Comparison of ENCODE assay signal across 8 cellular contexts in the genomic region with DNA sequence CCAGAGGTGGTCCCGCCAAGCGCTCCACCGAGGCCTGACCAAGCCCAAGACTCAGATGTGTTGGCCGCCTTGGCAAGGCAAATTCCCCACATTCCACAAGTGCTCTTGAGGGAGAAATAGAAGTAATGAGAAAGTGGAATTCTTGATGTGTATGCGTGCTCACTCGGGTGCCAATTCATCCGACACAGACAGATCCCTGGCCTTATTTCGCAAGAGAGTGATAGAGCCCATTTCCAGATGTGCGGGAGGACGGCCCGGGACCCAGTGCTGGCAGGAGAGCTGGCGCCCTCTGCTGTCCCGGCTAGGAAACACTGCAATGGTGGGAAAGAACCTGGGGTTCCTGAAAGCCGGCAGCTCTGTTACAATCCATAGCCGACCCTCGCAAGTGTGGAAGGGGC.
DNase-seq lines count a peak whose midpoint lies in the region; ATAC-seq and TF ChIP-seq lines count a peak whose summit lies in the region.

No MANE protein-coding gene starts in this region.

- no peak overlapping the region for H3K4me3 Mint-ChIP-seq in activated naive CD4-positive, alpha-beta T cell treated with anti-CD3 and anti-CD28 coated beads for 36 hours

- DNase-seq in GDM1 (lab: John Stamatoyannopoulos, UW) (peak; percentile 50), KG1 (lab: John Stamatoyannopoulos, UW) (peak; percentile 14), SK-N-DZ (ENCODE audit: low spot score) (peak; percentile 74), Right ventricle myocardium inferior (ENCODE audit: missing footprints) (peak; percentile 95), pons (ENCODE audit: low spot score) (peak; percentile 77), transverse colon (peak; percentile 85)
- DNase-seq in activated naive CD4-positive, alpha-beta T cell treated with anti-CD3 and anti-CD28 coated beads for 36 hours, result peak; percentile 83

- H3K9me3 ChIP-seq in transverse colon, result no peaks in the 10 kb centered on the region

- in situ Hi-C loops in transverse colon (cut with MboI; ENCODE audit: low pct_ligation_motif_present in 1 of 4, low pct_unique_long_range_greater_than_20kb in 1 of 4, low sequenced_read_pairs in 3 of 4), result loop anchor here in 3 of 4 donors (5.0 to 25.0 kb wide), 3 partner anchors 372 to 384 kb away; no protein-coding TSS in a partner anchor

- peak overlapping the region; percentile 41 to 83 (median 72) for H3K27ac ChIP-seq in transverse colon

- TF ChIP-seq POLR2A in transverse colon (IDR thresholded peaks at IDR 0.05), result no peak

- ATAC-seq in Right ventricle myocardium inferior (peak; percentile 87), HG03354 (IDR thresholded peaks at IDR 0.05; ENCODE audit: poor library complexity, severe bottlenecking, unreplicated experiment) (no peak)

- peak overlapping the region in 1 of 4 donors; percentile 13 for H3K4me3 ChIP-seq in transverse colon

- H3K27ac Mint-ChIP-seq in activated naive CD4-positive, alpha-beta T cell treated with anti-CD3 and anti-CD28 coated beads for 36 hours, result no peak overlapping the region

- no peak for TF ChIP-seq EP300 in transverse colon (IDR thresholded peaks at IDR 0.05; ENCODE audit: low read depth)

- WGBS in transverse colon (ENCODE audit: low coverage in 1 of 2), 2 donors, result 24 to 30% methylated on average over 8 to 16 of the region's 16 CpGs

- H3K4me1 Mint-ChIP-seq in activated naive CD4-positive, alpha-beta T cell treated with anti-CD3 and anti-CD28 coated beads for 36 hours (ENCODE audit: low read depth), result peaks cover 18% of the 10 kb centered on the region

- peaks cover 2% of the 10 kb centered on the region for H3K36me3 Mint-ChIP-seq in activated naive CD4-positive, alpha-beta T cell treated with anti-CD3 and anti-CD28 coated beads for 36 hours (ENCODE audit: low read depth)

- intact Hi-C loops in activated naive CD4-positive, alpha-beta T cell treated with anti-CD3 and anti-CD28 coated beads for 36 hours (cut with micrococcal nuclease), result loop anchor here (1.0 to 2.0 kb wide), 3 partner anchors 310 to 522 kb away; no protein-coding TSS in a partner anchor
- intact Hi-C loops in Right ventricle myocardium inferior (cut with DNase I), result loop anchor here (1.0 to 2.0 kb wide), 3 partner anchors 46 to 377 kb away; a partner anchor contains a TSS
- intact Hi-C loops in transverse colon (cut with DNase I; ENCODE audit: low total_unique reads), result loop anchor here (2.0 kb wide), 1 partner anchor 78 kb away; no protein-coding TSS in a partner anchor

- H3K4me1 ChIP-seq in transverse colon, result peaks cover 13 to 29% (median 19%) of the 10 kb centered on the region in 4 donors

- H3K27me3 Mint-ChIP-seq in activated naive CD4-positive, alpha-beta T cell treated with anti-CD3 and anti-CD28 coated beads for 36 hours (ENCODE audit: low read depth), result no peaks in the 10 kb centered on the region

- H3K36me3 ChIP-seq in transverse colon, result no peaks in the 10 kb centered on the region

- CTCF ChIA-PET in activated naive CD4-positive, alpha-beta T cell treated with anti-CD3 and anti-CD28 coated beads for 36 hours (lab: Charles Lee), result interaction anchor here (0.6 to 5.2 kb wide), 26 partner anchors 11 to 526 kb away, joined by 3 to 37 read pairs (median 4); a partner anchor contains a TSS

- no peaks in the 10 kb centered on the region for H3K27me3 ChIP-seq in transverse colon

- TF ChIP-seq CTCF in transverse colon (IDR thresholded peaks at IDR 0.05), result peak; percentile 88 to 94 (median 92)

- H3K9me3 Mint-ChIP-seq in activated naive CD4-positive, alpha-beta T cell treated with anti-CD3 and anti-CD28 coated beads for 36 hours, result no peaks in the 10 kb centered on the region

Comparison
In these comparisons a context has a peak if more than half of its experiments do, and no peak if none do; other contexts are left out.
1. DNase-seq: peak in every context shown above with its lines; median percentile 95 in Right ventricle myocardium inferior; 85 in transverse colon; 83 in activated naive CD4-positive, alpha-beta T cell treated with anti-CD3 and anti-CD28 coated beads for 36 hours; 77 in pons; 74 in SK-N-DZ; 50 in GDM1; 14 in KG1.